Comparison of ENCODE assay signal across 11 cellular contexts in genomic region chr2:23916727-23917458, GRCh38. TPM values are rescaled to one million over a fixed set of nuclear protein-coding genes. Genes with fewer than 3 reads are reported as not detected.
DNase-seq lines count a peak whose midpoint lies in the region; ATAC-seq and TF ChIP-seq lines count a peak whose summit lies in the region.
"Had no signal": no experiment of that assay in that cellular context is flagged by ENCODE, and none has a peak within 500 bp of the region (broad histone marks: within the 10 kb centered on the region; RNA-seq: fewer than 3 reads in every experiment).

No MANE protein-coding gene starts in this region.

- no peaks in the 10 kb centered on the region for H3F3A ChIP-seq in PC-3 (ENCODE audit: low read length, unreplicated experiment)

- H3K9me3 ChIP-seq in PC-3 (ENCODE audit: low read length): no peaks in the 10 kb centered on the region
- no peaks in the 10 kb centered on the region for H3K9me3 ChIP-seq in left lung
- H3K9me3 ChIP-seq in prostate gland: no peaks in the 10 kb centered on the region
- H3K9me3 ChIP-seq: heart left ventricle had no signal

- TF ChIP-seq CTCF in PC-3 (conservative IDR thresholded peaks at IDR 0.05; ENCODE audit: low read depth, low read length) (no peak), left lung (IDR thresholded peaks at IDR 0.05) (no peak), prostate gland (IDR thresholded peaks at IDR 0.05) (no peak), GM20000 (IDR thresholded peaks at IDR 0.05; ENCODE audit: extremely low read depth, missing control alignments) (no peak)

- WGBS in prostate gland: 71% methylated on average over 3 of the region's 3 CpGs

- peak overlapping the region; percentile 40 for H3K4me2 ChIP-seq in PC-3 (ENCODE audit: low read length)
- H3K4me2 ChIP-seq: neural progenitor cell had no signal

- intact Hi-C loops in PC-3 (cut with micrococcal nuclease): no loop called here
- intact Hi-C loops in left lung (cut with DNase I): no loop called here
- intact Hi-C loops in prostate gland (cut with DNase I): no loop called here

- H3K4me1 ChIP-seq in PC-3 (ENCODE audit: insufficient read depth, low read length) (peaks cover 23% of the 10 kb centered on the region), left lung (peaks cover 5 to 31% of the 10 kb centered on the region in 2 donors), prostate gland (replicated peaks) (no peaks in the 10 kb centered on the region)

- peak; percentile 17 for DNase-seq in GF-D8 (lab: John Stamatoyannopoulos, UW)
- peak; percentile 5 for DNase-seq in H4 (ENCODE audit: low spot score)
- peak; percentile 48 for DNase-seq in PC-3
- DNase-seq in left lung: no peak
- no peak for DNase-seq in prostate gland (ENCODE audit: low spot score)
- no peak for DNase-seq in GM20000 (ENCODE audit: low spot score)
- no peak for DNase-seq in effector CD8-positive, alpha-beta T cell (lab: John Stamatoyannopoulos, UW)
- DNase-seq: heart left ventricle, NCI-H187 treated with DMSO at 0.1 percent for 48 hours had no signal

- peaks cover 99% of the 10 kb centered on the region for H3K79me2 ChIP-seq in PC-3 (ENCODE audit: low read length)

- no peak overlapping the region for H2AFZ ChIP-seq in PC-3 (ENCODE audit: low read length)
- H2AFZ ChIP-seq: neural progenitor cell had no signal

- POLR2A ChIA-PET in PC-3 (lab: Charles Lee; ENCODE audit: unreplicated experiment): no interaction called here

- H3K4me3 ChIP-seq in PC-3 (ENCODE audit: low read length): no peak overlapping the region
- H3K4me3 ChIP-seq in left lung: no peak overlapping the region
- no peak overlapping the region for H3K4me3 ChIP-seq in prostate gland
- H3K4me3 ChIP-seq: heart left ventricle, neural progenitor cell had no signal

- H3K27ac ChIP-seq in PC-3 (ENCODE audit: low read length) (peak overlapping the region; percentile 15), left lung (peak overlapping the region; percentile 0 to 13), prostate gland (no peak overlapping the region)
- H3K27ac ChIP-seq: heart left ventricle, neural progenitor cell had no signal

- H3K36me3 ChIP-seq in PC-3 (ENCODE audit: low read depth, low read length): no peaks in the 10 kb centered on the region
- H3K36me3 ChIP-seq in left lung: no peaks in the 10 kb centered on the region
- no peaks in the 10 kb centered on the region for H3K36me3 ChIP-seq in prostate gland
- H3K36me3 ChIP-seq: heart left ventricle, neural progenitor cell had no signal

- H3K27me3 ChIP-seq in PC-3 (ENCODE audit: low read length) (no peaks in the 10 kb centered on the region), left lung (no peaks in the 10 kb centered on the region), prostate gland (replicated peaks; ENCODE audit: insufficient read depth) (no peaks in the 10 kb centered on the region)
- H3K27me3 ChIP-seq: heart left ventricle, neural progenitor cell had no signal

- H3K9ac ChIP-seq in PC-3 (ENCODE audit: low read length): no peak overlapping the region
- H3K9ac ChIP-seq: neural progenitor cell had no signal

- no peaks in the 10 kb centered on the region for H3K9me2 ChIP-seq in PC-3 (replicated peaks; ENCODE audit: low read length)

- CTCF ChIA-PET in PC-3 (lab: Charles Lee): no interaction called here

- peak; percentile 56 for ATAC-seq in PC-3
- peak; percentile 26 for ATAC-seq in left lung
- no peak for ATAC-seq in HG03175 (IDR thresholded peaks at IDR 0.05; ENCODE audit: unreplicated experiment)
- ATAC-seq: heart left ventricle had no signal

- no peaks in the 10 kb centered on the region for H4K20me1 ChIP-seq in PC-3 (ENCODE audit: low read length)

- BruUV-seq in PC-3 (replicated peaks; lab: Mats Ljungman, UMichigan): no TSS peak

- TF ChIP-seq POLR2A in prostate gland (IDR thresholded peaks at IDR 0.05): no peak

RNA-seq across cellular contexts. Expression of gene ATAD2B, which starts 10.0 kb away (rescaled TPM):
- 2.3 and 2.6 TPM in 2 replicates for total RNA-seq in H4 (2014; rRNA removed; shearing (Covaris generic))
- total RNA-seq in PC-3 (2014; rRNA removed) (8.6 TPM in 2 replicates), left lung (10 to 100 TPM; 20.1 to 24.9 TPM), prostate gland (10 to 100 TPM; 12.2 to 16.9 TPM)

RNA-seq across cellular contexts. Expression of gene UBXN2A, which starts 23.4 kb away (rescaled TPM):
- 5.7 and 10.0 TPM in 2 replicates for total RNA-seq in H4 (2014; rRNA removed; shearing (Covaris generic))
- total RNA-seq in PC-3 (2014; rRNA removed): 14.2 and 15.4 TPM in 2 replicates
- total RNA-seq in left lung: 10 to 100 TPM; 13.4 to 13.7 TPM
- total RNA-seq in prostate gland: 10 to 100 TPM in 1 of 2 donors, 1 to 10 TPM in 1; 9.7 to 19.2 TPM

Comparison
In these comparisons a context has a peak if more than half of its experiments do, and no peak if none do; other contexts are left out.
1. DNase-seq: peak in GF-D8 (single experiment), H4 (single experiment) and PC-3 (single experiment); none in left lung (0 of 2), prostate gland (single experiment), GM20000 (single experiment) and effector CD8-positive, alpha-beta T cell (single experiment).
2. H3K27ac ChIP-seq: peak in PC-3 (single experiment) and left lung (2 of 2); none in prostate gland (0 of 2).